ENCODE assay signal across 2 cellular contexts in the genomic region with DNA sequence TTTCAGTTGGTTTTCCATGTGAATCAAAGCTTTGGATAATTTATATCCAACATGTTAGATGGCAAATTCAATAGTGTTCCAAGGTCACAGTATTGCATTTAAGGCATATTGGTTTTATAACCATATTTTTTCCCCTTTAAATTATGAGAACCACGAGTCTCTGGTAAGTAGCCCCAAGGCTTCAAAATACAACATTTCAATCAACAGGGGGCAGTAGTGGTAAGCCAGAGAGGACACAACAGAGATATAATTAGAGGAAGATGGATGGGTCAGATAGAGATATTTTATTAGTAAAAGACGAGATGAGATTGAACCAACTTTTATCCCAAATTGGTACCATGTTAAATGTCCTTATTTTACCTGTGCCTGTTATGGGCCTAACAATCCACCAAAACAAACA.
TF ChIP-seq lines count a peak whose summit lies in the region.

No MANE protein-coding gene starts in this region.

TF ChIP-seq in GM12878, 131 proteins besides CTCF, POLR2A, EP300 and RAD21 (continues in another document):
- no peak for TF ChIP-seq RCOR1 (conservative IDR thresholded peaks at IDR 0.05; ENCODE audit: low read depth, low read length)
- no peak for TF ChIP-seq HDAC2 (IDR thresholded peaks at IDR 0.05)
- TF ChIP-seq, protein P1, sequence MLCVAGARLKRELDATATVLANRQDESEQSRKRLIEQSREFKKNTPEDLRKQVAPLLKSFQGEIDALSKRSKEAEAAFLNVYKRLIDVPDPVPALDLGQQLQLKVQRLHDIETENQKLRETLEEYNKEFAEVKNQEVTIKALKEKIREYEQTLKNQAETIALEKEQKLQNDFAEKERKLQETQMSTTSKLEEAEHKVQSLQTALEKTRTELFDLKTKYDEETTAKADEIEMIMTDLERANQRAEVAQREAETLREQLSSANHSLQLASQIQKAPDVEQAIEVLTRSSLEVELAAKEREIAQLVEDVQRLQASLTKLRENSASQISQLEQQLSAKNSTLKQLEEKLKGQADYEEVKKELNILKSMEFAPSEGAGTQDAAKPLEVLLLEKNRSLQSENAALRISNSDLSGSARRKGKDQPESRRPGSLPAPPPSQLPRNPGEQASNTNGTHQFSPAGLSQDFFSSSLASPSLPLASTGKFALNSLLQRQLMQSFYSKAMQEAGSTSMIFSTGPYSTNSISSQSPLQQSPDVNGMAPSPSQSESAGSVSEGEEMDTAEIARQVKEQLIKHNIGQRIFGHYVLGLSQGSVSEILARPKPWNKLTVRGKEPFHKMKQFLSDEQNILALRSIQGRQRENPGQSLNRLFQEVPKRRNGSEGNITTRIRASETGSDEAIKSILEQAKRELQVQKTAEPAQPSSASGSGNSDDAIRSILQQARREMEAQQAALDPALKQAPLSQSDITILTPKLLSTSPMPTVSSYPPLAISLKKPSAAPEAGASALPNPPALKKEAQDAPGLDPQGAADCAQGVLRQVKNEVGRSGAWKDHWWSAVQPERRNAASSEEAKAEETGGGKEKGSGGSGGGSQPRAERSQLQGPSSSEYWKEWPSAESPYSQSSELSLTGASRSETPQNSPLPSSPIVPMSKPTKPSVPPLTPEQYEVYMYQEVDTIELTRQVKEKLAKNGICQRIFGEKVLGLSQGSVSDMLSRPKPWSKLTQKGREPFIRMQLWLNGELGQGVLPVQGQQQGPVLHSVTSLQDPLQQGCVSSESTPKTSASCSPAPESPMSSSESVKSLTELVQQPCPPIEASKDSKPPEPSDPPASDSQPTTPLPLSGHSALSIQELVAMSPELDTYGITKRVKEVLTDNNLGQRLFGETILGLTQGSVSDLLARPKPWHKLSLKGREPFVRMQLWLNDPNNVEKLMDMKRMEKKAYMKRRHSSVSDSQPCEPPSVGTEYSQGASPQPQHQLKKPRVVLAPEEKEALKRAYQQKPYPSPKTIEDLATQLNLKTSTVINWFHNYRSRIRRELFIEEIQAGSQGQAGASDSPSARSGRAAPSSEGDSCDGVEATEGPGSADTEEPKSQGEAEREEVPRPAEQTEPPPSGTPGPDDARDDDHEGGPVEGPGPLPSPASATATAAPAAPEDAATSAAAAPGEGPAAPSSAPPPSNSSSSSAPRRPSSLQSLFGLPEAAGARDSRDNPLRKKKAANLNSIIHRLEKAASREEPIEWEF (IDR thresholded peaks at IDR 0.05; ENCODE audit: insufficient replicate concordance, low read depth, low read length) = no peak
- no peak for TF ChIP-seq CREB1 (IDR thresholded peaks at IDR 0.05; ENCODE audit: low read depth)
- TF ChIP-seq ZNF274 (IDR thresholded peaks at IDR 0.05; ENCODE audit: insufficient read depth, insufficient read length) = no peak
- no peak for TF ChIP-seq PML (IDR thresholded peaks at IDR 0.05; ENCODE audit: low read length)
- no peak for TF ChIP-seq BHLHE40 (IDR thresholded peaks at IDR 0.05; ENCODE audit: borderline replicate concordance in 1 of 2, low read depth in 2 of 2, low read length in 1 of 2)
- no peak for TF ChIP-seq KDM1A (IDR thresholded peaks at IDR 0.05; ENCODE audit: borderline replicate concordance)
- no peak for TF ChIP-seq ZNF687 (IDR thresholded peaks at IDR 0.05)
- no peak for TF ChIP-seq NBN (IDR thresholded peaks at IDR 0.05)
- TF ChIP-seq MEF2B (IDR thresholded peaks at IDR 0.05; ENCODE audit: partially characterized antibody, poor library complexity, severe bottlenecking) = no peak
- TF ChIP-seq MXI1 (IDR thresholded peaks at IDR 0.05; ENCODE audit: low read depth, low read length) = no peak
- no peak for TF ChIP-seq LARP7 (IDR thresholded peaks at IDR 0.05)

TF ChIP-seq in HepG2, 621 proteins besides CTCF, POLR2A, EP300 and RAD21:
- TF ChIP-seq STAG1 (CRISPR knock-in tag; IDR thresholded peaks at IDR 0.05) = peak; percentile 30; the same call in 1 of the 2 replicates
- TF ChIP-seq, protein P2, sequence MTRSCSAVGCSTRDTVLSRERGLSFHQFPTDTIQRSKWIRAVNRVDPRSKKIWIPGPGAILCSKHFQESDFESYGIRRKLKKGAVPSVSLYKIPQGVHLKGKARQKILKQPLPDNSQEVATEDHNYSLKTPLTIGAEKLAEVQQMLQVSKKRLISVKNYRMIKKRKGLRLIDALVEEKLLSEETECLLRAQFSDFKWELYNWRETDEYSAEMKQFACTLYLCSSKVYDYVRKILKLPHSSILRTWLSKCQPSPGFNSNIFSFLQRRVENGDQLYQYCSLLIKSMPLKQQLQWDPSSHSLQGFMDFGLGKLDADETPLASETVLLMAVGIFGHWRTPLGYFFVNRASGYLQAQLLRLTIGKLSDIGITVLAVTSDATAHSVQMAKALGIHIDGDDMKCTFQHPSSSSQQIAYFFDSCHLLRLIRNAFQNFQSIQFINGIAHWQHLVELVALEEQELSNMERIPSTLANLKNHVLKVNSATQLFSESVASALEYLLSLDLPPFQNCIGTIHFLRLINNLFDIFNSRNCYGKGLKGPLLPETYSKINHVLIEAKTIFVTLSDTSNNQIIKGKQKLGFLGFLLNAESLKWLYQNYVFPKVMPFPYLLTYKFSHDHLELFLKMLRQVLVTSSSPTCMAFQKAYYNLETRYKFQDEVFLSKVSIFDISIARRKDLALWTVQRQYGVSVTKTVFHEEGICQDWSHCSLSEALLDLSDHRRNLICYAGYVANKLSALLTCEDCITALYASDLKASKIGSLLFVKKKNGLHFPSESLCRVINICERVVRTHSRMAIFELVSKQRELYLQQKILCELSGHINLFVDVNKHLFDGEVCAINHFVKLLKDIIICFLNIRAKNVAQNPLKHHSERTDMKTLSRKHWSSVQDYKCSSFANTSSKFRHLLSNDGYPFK (CRISPR knock-in tag; IDR thresholded peaks at IDR 0.05; ENCODE audit: borderline replicate concordance) = no peak
- no peak for TF ChIP-seq NFRKB (IDR thresholded peaks at IDR 0.05)
- no peak for TF ChIP-seq ZNF230 (CRISPR knock-in tag; IDR thresholded peaks at IDR 0.05)
- TF ChIP-seq MED1 (CRISPR knock-in tag; IDR thresholded peaks at IDR 0.05) = no peak
- no peak for TF ChIP-seq FOXC1 (CRISPR knock-in tag; IDR thresholded peaks at IDR 0.05; ENCODE audit: borderline replicate concordance)
- no peak for TF ChIP-seq SRSF4 (IDR thresholded peaks at IDR 0.05; ENCODE audit: low read depth, low read length, poor library complexity, severe bottlenecking)
